Comparison of ENCODE assay signal across 9 cellular contexts in the genomic region with DNA sequence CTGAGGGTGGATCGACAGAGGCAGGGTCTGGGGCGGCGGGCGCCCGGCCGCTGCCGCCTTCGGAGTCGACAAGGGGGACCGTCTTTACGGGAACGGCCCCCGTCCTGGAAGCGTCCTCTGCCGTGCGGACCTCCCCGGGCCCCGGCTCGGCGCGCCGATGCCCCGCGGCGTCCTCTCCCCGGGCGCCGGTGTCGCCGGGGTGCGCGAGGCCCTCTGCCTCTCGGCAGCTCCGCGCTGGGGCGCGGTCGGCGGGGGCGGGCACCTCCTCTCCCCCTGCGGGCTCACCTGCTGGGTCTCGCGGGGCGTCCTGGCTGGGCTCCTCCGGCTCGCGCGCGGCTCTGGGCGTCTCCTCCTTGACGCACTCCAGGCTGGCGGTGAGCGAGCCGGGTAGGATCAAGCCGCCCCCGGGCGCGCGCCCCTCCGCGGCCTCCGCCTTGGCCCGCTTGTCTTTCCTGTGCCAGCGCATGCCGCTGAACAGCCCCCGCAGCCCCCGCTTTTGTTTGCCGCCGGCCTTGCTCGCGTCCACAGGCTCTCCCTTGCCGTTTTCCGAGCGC.
DNase-seq lines count a peak whose midpoint lies in the region; ATAC-seq lines count a peak whose summit lies in the region.
"Had no signal": no experiment of that assay in that cellular context is flagged by ENCODE, and none has a peak within 500 bp of the region (broad histone marks: within the 10 kb centered on the region; RNA-seq: fewer than 3 reads in every experiment).

No MANE protein-coding gene starts in this region.

- H3K4me1 Mint-ChIP-seq in stimulated activated effector memory CD8-positive, alpha-beta T cell treated with anti-CD3 and anti-CD28 coated beads, Interleukin-12 subunit alpha, Interleukin-12 subunit beta, amount 100 ng/mL, for 72 hours = peaks cover 14% of the 10 kb centered on the region

- no peaks in the 10 kb centered on the region for H3K36me3 Mint-ChIP-seq in stimulated activated effector memory CD8-positive, alpha-beta T cell treated with anti-CD3 and anti-CD28 coated beads, Interleukin-12 subunit alpha, Interleukin-12 subunit beta, amount 100 ng/mL, for 72 hours
- H3K36me3 Mint-ChIP-seq: activated CD4-positive, alpha-beta memory T cell treated with anti-CD3 and anti-CD28 coated beads for 36 hours had no signal

- H3K4me3 Mint-ChIP-seq in stimulated activated effector memory CD8-positive, alpha-beta T cell treated with anti-CD3 and anti-CD28 coated beads, Interleukin-12 subunit alpha, Interleukin-12 subunit beta, amount 100 ng/mL, for 72 hours = peak overlapping the region; percentile 46

- no peaks in the 10 kb centered on the region for H3K9me3 Mint-ChIP-seq in stimulated activated effector memory CD8-positive, alpha-beta T cell treated with anti-CD3 and anti-CD28 coated beads, Interleukin-12 subunit alpha, Interleukin-12 subunit beta, amount 100 ng/mL, for 72 hours
- H3K9me3 Mint-ChIP-seq: activated CD4-positive, alpha-beta memory T cell treated with anti-CD3 and anti-CD28 coated beads for 36 hours had no signal

- peaks cover 47% of the 10 kb centered on the region for H3K36me3 ChIP-seq in SK-N-MC (ENCODE audit: insufficient read depth, low read length)

- H3K27ac ChIP-seq in SK-N-MC = peak overlapping the region; percentile 100

- peak; percentile 45 for ATAC-seq in stimulated activated effector memory CD8-positive, alpha-beta T cell treated with anti-CD3 and anti-CD28 coated beads, Interleukin-12 subunit alpha, Interleukin-12 subunit beta, amount 100 ng/mL, for 72 hours
- ATAC-seq in GM18520 (IDR thresholded peaks at IDR 0.05; ENCODE audit: unreplicated experiment) (no peak), HG02852 (IDR thresholded peaks at IDR 0.05; ENCODE audit: unreplicated experiment) (no peak), GM18858 (IDR thresholded peaks at IDR 0.05; ENCODE audit: unreplicated experiment) (no peak)

- H3K27ac Mint-ChIP-seq in stimulated activated effector memory CD8-positive, alpha-beta T cell treated with anti-CD3 and anti-CD28 coated beads, Interleukin-12 subunit alpha, Interleukin-12 subunit beta, amount 100 ng/mL, for 72 hours = no peak overlapping the region
- H3K27ac Mint-ChIP-seq: activated CD4-positive, alpha-beta memory T cell treated with anti-CD3 and anti-CD28 coated beads for 36 hours had no signal

- no peaks in the 10 kb centered on the region for H3K9me3 ChIP-seq in SK-N-MC (ENCODE audit: low read depth, low read length)

- DNase-seq in NCI-H1417 (lab: John Stamatoyannopoulos, UW) (peak; percentile 29 to 71 (median 70)), NCI-H1417 treated with DMSO at 0.1 percent for 48 hours (lab: John Stamatoyannopoulos, UW) (no peak), SK-N-MC (ENCODE audit: low read depth, low spot score) (no peak), hypothalamus (lab: John Stamatoyannopoulos, UW) (peak in 41 of 51 donors; percentile 9 to 85 (median 62))
- no peak for DNase-seq in stimulated activated effector memory CD8-positive, alpha-beta T cell treated with anti-CD3 and anti-CD28 coated beads, Interleukin-12 subunit alpha, Interleukin-12 subunit beta, amount 100 ng/mL, for 72 hours (ENCODE audit: low spot score in 2 of 2)
- DNase-seq: activated CD4-positive, alpha-beta memory T cell treated with anti-CD3 and anti-CD28 coated beads for 36 hours had no signal

- H3K4me3 ChIP-seq in SK-N-MC = peak overlapping the region; percentile 85

- peak overlapping the region; percentile 98 for H3K9ac ChIP-seq in SK-N-MC (ENCODE audit: insufficient read length)

Comparison
In these comparisons a context has a peak if more than half of its experiments do, and no peak if none do; other contexts are left out.
1. DNase-seq: peak in NCI-H1417 (3 of 3) and hypothalamus (41 of 51); none in NCI-H1417 treated with DMSO at 0.1 percent for 48 hours (single experiment), SK-N-MC (single experiment) and stimulated activated effector memory CD8-positive, alpha-beta T cell treated with anti-CD3 and anti-CD28 coated beads, Interleukin-12 subunit alpha, Interleukin-12 subunit beta, amount 100 ng/mL, for 72 hours (0 of 2).